In the genomic region with DNA sequence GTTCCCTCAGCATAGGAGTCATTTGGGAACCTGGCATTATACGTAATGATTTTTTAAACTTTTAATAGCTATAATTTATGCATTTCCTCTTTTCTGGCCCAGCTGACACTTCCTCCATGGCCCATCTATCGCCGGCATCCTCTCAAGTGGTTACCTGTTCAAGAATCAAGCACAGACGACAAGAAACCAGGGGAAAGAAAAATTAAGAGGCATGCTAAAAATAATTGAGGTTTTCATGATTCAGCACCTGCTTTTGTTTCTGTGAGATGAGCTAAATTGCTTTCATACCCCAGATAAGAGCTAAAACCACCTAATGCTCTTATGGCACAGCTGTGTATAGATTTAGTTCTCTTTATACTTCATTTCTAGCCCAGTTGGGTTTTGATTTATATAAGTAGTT, we compare ENCODE assay signal across 10 cellular contexts. TPM values are rescaled to one million over a fixed set of nuclear protein-coding genes. Genes with fewer than 3 reads are reported as not detected.
DNase-seq lines count a peak whose midpoint lies in the region; ATAC-seq, FAIRE-seq and TF ChIP-seq lines count a peak whose summit lies in the region.
"Had no signal": no experiment of that assay in that cellular context is flagged by ENCODE, and none has a peak within 500 bp of the region (broad histone marks: within the 10 kb centered on the region; RNA-seq: fewer than 3 reads in every experiment).

No MANE protein-coding gene starts in this region.

- H3K9me3 ChIP-seq in A549 (no peaks in the 10 kb centered on the region), kidney (ENCODE audit: control insufficient read depth in 1 of 2, low read length in 2 of 2) (no peaks in the 10 kb centered on the region), ovary (no peaks in the 10 kb centered on the region)

- DNase-seq in A549 (ENCODE audit: low read depth in 1 of 2, low spot score in 1 of 2), result no peak
- DNase-seq in GM20000 (ENCODE audit: low spot score), result peak; percentile 56
- DNase-seq in activated CD4-positive, alpha-beta memory T cell treated with anti-CD3 and anti-CD28 coated beads, Interleukin-2, amount 10 ng/mL, durations not matched to agents 7 days and 5 days, result no peak
- no peak for DNase-seq in kidney
- DNase-seq in HuH-7.5 (ENCODE audit: low spot score), result no peak
- no peak for DNase-seq in ovary
- DNase-seq: hippocampal formation had no signal

- no peaks in the 10 kb centered on the region for H3K9me3 Mint-ChIP-seq in activated CD4-positive, alpha-beta memory T cell treated with anti-CD3 and anti-CD28 coated beads, Interleukin-2, amount 10 ng/mL, durations not matched to agents 7 days and 5 days

- peaks cover 35% of the 10 kb centered on the region for H3K4me1 Mint-ChIP-seq in activated CD4-positive, alpha-beta memory T cell treated with anti-CD3 and anti-CD28 coated beads, Interleukin-2, amount 10 ng/mL, durations not matched to agents 7 days and 5 days

- whole genome bisulfite sequencing in A549 (ENCODE audit: missing lambda C conversion rate), result 90% methylated on average over 4 of the region's 4 CpGs
- 84 to 86% (median 85%) methylated on average over 4 of the region's 4 CpGs for WGBS in ovary, 3 donors

- CTCF ChIA-PET in A549 (lab: Yijun Ruan, JAX), result no interaction called here
- CTCF ChIA-PET in activated CD4-positive, alpha-beta memory T cell treated with anti-CD3 and anti-CD28 coated beads, Interleukin-2, amount 10 ng/mL, durations not matched to agents 7 days and 5 days (lab: Charles Lee), result interaction anchor here (0.6 kb wide), 2 partner anchors 60 to 125 kb away, joined by 3 read pairs; no protein-coding TSS in a partner anchor

- TF ChIP-seq EP300 in A549 (IDR thresholded peaks at IDR 0.05) (no peak), ovary (IDR thresholded peaks at IDR 0.05) (no peak)

- peak overlapping the region; percentile 97 for H3K4me2 ChIP-seq in A549

- peak overlapping the region; percentile 86 for H3K27ac Mint-ChIP-seq in activated CD4-positive, alpha-beta memory T cell treated with anti-CD3 and anti-CD28 coated beads, Interleukin-2, amount 10 ng/mL, durations not matched to agents 7 days and 5 days

- FAIRE-seq in A549 (lab: Jason Lieb, UNC) (no peak), kidney (lab: Jason Lieb, UNC) (no peak)

- peaks cover 26% of the 10 kb centered on the region for H3K36me3 Mint-ChIP-seq in activated CD4-positive, alpha-beta memory T cell treated with anti-CD3 and anti-CD28 coated beads, Interleukin-2, amount 10 ng/mL, durations not matched to agents 7 days and 5 days (ENCODE audit: low read depth)

- TF ChIP-seq RAD21 in A549 (conservative IDR thresholded peaks at IDR 0.05 in 1 of 2, IDR thresholded peaks at IDR 0.05 in 1 of 2), result no peak

- H3K4me1 ChIP-seq in A549 (peaks cover 25% of the 10 kb centered on the region), kidney (ENCODE audit: control insufficient read depth in 1 of 2, insufficient read depth in 1 of 2, low read depth in 1 of 2, low read length in 2 of 2) (peaks cover 20 to 24% of the 10 kb centered on the region in 2 donors), ovary (ENCODE audit: insufficient read depth) (peaks cover 9% of the 10 kb centered on the region)

- TF ChIP-seq CTCF in A549 (IDR thresholded peaks at IDR 0.05) (no peak), GM20000 (IDR thresholded peaks at IDR 0.05; ENCODE audit: extremely low read depth, missing control alignments) (no peak), kidney (IDR thresholded peaks at IDR 0.05; ENCODE audit: borderline replicate concordance, extremely low read depth, insufficient read depth) (no peak), ovary (IDR thresholded peaks at IDR 0.05) (no peak)

- H3K9ac ChIP-seq in kidney (ENCODE audit: low read length in 2 of 2), result peak overlapping the region; percentile 25 to 48

- H3K27ac ChIP-seq in A549, result no peak overlapping the region
- no peak overlapping the region for H3K27ac ChIP-seq in kidney (ENCODE audit: low read depth in 2 of 2, low read length in 2 of 2)
- H3K27ac ChIP-seq in ovary, result no peak overlapping the region

- POLR2A ChIA-PET in A549 (lab: Yijun Ruan, JAX), result no interaction called here
- POLR2A ChIA-PET in activated CD4-positive, alpha-beta memory T cell treated with anti-CD3 and anti-CD28 coated beads, Interleukin-2, amount 10 ng/mL, durations not matched to agents 7 days and 5 days (lab: Charles Lee), result interaction anchor here (2.5 to 6.5 kb wide), 3 partner anchors 11 to 20 kb away, joined by 10 to 78 read pairs (median 15); partner anchors contain the start of genes GNL3 and PBRM1

- peak overlapping the region; percentile 95 for H3K4me3 Mint-ChIP-seq in activated CD4-positive, alpha-beta memory T cell treated with anti-CD3 and anti-CD28 coated beads, Interleukin-2, amount 10 ng/mL, durations not matched to agents 7 days and 5 days

- ATAC-seq in A549, result no peak
- ATAC-seq in HG02870 (IDR thresholded peaks at IDR 0.05; ENCODE audit: unreplicated experiment), result no peak
- no peak for ATAC-seq in GM19035 (IDR thresholded peaks at IDR 0.05; ENCODE audit: unreplicated experiment)
- ATAC-seq: Panc1 had no signal

- peaks cover 5 to 7% of the 10 kb centered on the region in 2 donors for H3K36me3 ChIP-seq in kidney (ENCODE audit: control insufficient read depth in 1 of 2, insufficient read depth in 2 of 2, low read length in 2 of 2)
- H3K36me3 ChIP-seq in ovary, result no peaks in the 10 kb centered on the region

- intact Hi-C loops in kidney (cut with DNase I) (no loop called here), ovary (cut with DNase I) (loop anchor here in 1 of 4 donors (10.0 kb wide), 1 partner anchor 173 kb away; the partner anchor contains the start of genes NT5DC2 and UQCC5)

- H3K27me3 ChIP-seq in ovary, result no peaks in the 10 kb centered on the region

- peak overlapping the region; percentile 74; the same call in 2 of the 3 replicates for H3K4me3 ChIP-seq in A549
- H3K4me3 ChIP-seq in kidney (ENCODE audit: low read length in 2 of 2), result no peak overlapping the region
- H3K4me3 ChIP-seq in ovary, result no peak overlapping the region

- no peaks in the 10 kb centered on the region for H3K27me3 Mint-ChIP-seq in activated CD4-positive, alpha-beta memory T cell treated with anti-CD3 and anti-CD28 coated beads, Interleukin-2, amount 10 ng/mL, durations not matched to agents 7 days and 5 days

- TF ChIP-seq POLR2A in A549 (IDR thresholded peaks at IDR 0.05; ENCODE audit: low read length) (no peak), ovary (IDR thresholded peaks at IDR 0.05) (no peak)

TF ChIP-seq in A549, 52 proteins besides CTCF, POLR2A, EP300 and RAD21 (continues in another document):
- TF ChIP-seq RCOR1 (IDR thresholded peaks at IDR 0.05; ENCODE audit: low read depth, low read length), result no peak
- no peak for TF ChIP-seq ZFP36 (IDR thresholded peaks at IDR 0.05; ENCODE audit: borderline replicate concordance, partially characterized antibody)
- TF ChIP-seq ZSCAN20 (CRISPR knock-in tag; IDR thresholded peaks at IDR 0.05), result no peak
- TF ChIP-seq HOXB5 (CRISPR knock-in tag; IDR thresholded peaks at IDR 0.05), result no peak

RNA-seq across cellular contexts. Expression of gene SPCS1, which starts 1.7 kb away (rescaled TPM):
- 140 and 180 TPM in 2 replicates for polyA plus RNA-seq in A549 (2011; rRNA removed)
- polyA plus RNA-seq in A549 (2012; cell fraction: cytosol; rRNA removed), result 101 TPM in 2 replicates
- polyA plus RNA-seq in A549 (2012; cell fraction: nucleus; rRNA removed), result 56.4 and 130 TPM in 2 replicates
- 181 to 184 TPM (median 183 TPM) in 3 replicates for polyA plus RNA-seq in A549 (2017; fragmentation: RNase III; extraction: RNeasy Plus Mini Kit Qiagen cat#74134 plus additional on column Dnase treatment)
- polyA minus RNA-seq in A549 (2011; rRNA and poly(A)+ RNA removed), result 49.6 and 55.9 TPM in 2 replicates
- 100 to 1,000 TPM; 107 to 108 TPM for total RNA-seq in activated CD4-positive, alpha-beta memory T cell treated with anti-CD3 and anti-CD28 coated beads, Interleukin-2, amount 10 ng/mL, durations not matched to agents 7 days and 5 days
- total RNA-seq in kidney, result 124 TPM
- 265 TPM for polyA plus RNA-seq in kidney (ENCODE audit: insufficient read depth, low read depth, low replicate concordance)
- 100 to 1,000 TPM in 2 of 7 donors, 10 to 100 TPM in 5; 67.7 to 104 (median 80.3) TPM for total RNA-seq in ovary
- polyA plus RNA-seq in ovary, result 100 to 1,000 TPM; 138 to 216 TPM

RNA-seq across cellular contexts. Expression of gene GLT8D1, which starts 2.0 kb away (rescaled TPM):
- polyA plus RNA-seq in A549 (2011; rRNA removed) (58.5 and 74.9 TPM in 2 replicates), A549 (2017; fragmentation: RNase III; extraction: RNeasy Plus Mini Kit Qiagen cat#74134 plus additional on column Dnase treatment) (37.3 to 40.2 TPM (median 37.8 TPM) in 3 replicates), kidney (ENCODE audit: insufficient read depth, low read depth, low replicate concordance) (62.1 TPM), ovary (10 to 100 TPM; 63.2 to 72.9 TPM)
- polyA plus RNA-seq in A549 (2012; cell fraction: cytosol; rRNA removed), result 29.3 and 33.3 TPM in 2 replicates
- polyA plus RNA-seq in A549 (2012; cell fraction: nucleus; rRNA removed), result 30.8 and 34.9 TPM in 2 replicates
- 24.2 and 28.1 TPM in 2 replicates for polyA minus RNA-seq in A549 (2011; rRNA and poly(A)+ RNA removed)
- 10 to 100 TPM; 43.4 to 46.7 TPM for total RNA-seq in activated CD4-positive, alpha-beta memory T cell treated with anti-CD3 and anti-CD28 coated beads, Interleukin-2, amount 10 ng/mL, durations not matched to agents 7 days and 5 days
- total RNA-seq in kidney (60.4 TPM), ovary (10 to 100 TPM; 42.3 to 67.8 (median 57.4) TPM)

RNA-seq across cellular contexts. Expression of gene GNL3, which starts 21.8 kb away (rescaled TPM):
- polyA plus RNA-seq in A549 (2011; rRNA removed) (125 and 139 TPM in 2 replicates), A549 (2017; fragmentation: RNase III; extraction: RNeasy Plus Mini Kit Qiagen cat#74134 plus additional on column Dnase treatment) (123 to 146 TPM (median 125 TPM) in 3 replicates), kidney (ENCODE audit: insufficient read depth, low read depth, low replicate concordance) (27.9 TPM), ovary (10 to 100 TPM; 39.6 to 41.4 TPM)
- 33.6 and 35.7 TPM in 2 replicates for polyA plus RNA-seq in A549 (2012; cell fraction: cytosol; rRNA removed)
- 46.9 and 71.0 TPM in 2 replicates for polyA plus RNA-seq in A549 (2012; cell fraction: nucleus; rRNA removed)
- polyA minus RNA-seq in A549 (2011; rRNA and poly(A)+ RNA removed), result 40.1 and 41.9 TPM in 2 replicates
- 10 to 100 TPM; 66.8 to 67.5 TPM for total RNA-seq in activated CD4-positive, alpha-beta memory T cell treated with anti-CD3 and anti-CD28 coated beads, Interleukin-2, amount 10 ng/mL, durations not matched to agents 7 days and 5 days
- total RNA-seq in kidney (47.8 TPM), ovary (10 to 100 TPM; 46.0 to 82.7 (median 62.7) TPM)

RNA-seq across cellular contexts. Expression of gene PBRM1, which starts 21.9 kb away (rescaled TPM):
- polyA plus RNA-seq in A549 (2011; rRNA removed), result 21.6 and 24.9 TPM in 2 replicates
- 7.4 and 7.8 TPM in 2 replicates for polyA plus RNA-seq in A549 (2012; cell fraction: cytosol; rRNA removed)
- 7.5 and 7.9 TPM in 2 replicates for polyA plus RNA-seq in A549 (2012; cell fraction: nucleus; rRNA removed)
- polyA plus RNA-seq in A549 (2017; fragmentation: RNase III; extraction: RNeasy Plus Mini Kit Qiagen cat#74134 plus additional on column Dnase treatment), result 15.0 to 16.7 TPM (median 15.4 TPM) in 3 replicates
- 31.5 and 33.2 TPM in 2 replicates for polyA minus RNA-seq in A549 (2011; rRNA and poly(A)+ RNA removed)
- 10 to 100 TPM; 69.0 to 70.2 TPM for total RNA-seq in activated CD4-positive, alpha-beta memory T cell treated with anti-CD3 and anti-CD28 coated beads, Interleukin-2, amount 10 ng/mL, durations not matched to agents 7 days and 5 days
- 56.2 TPM for total RNA-seq in kidney
- 4.1 TPM for polyA plus RNA-seq in kidney (ENCODE audit: insufficient read depth, low read depth, low replicate concordance)
- total RNA-seq in ovary, result 10 to 100 TPM; 63.2 to 95.7 (median 69.7) TPM
- 10 to 100 TPM; 19.8 to 30.9 TPM for polyA plus RNA-seq in ovary
